ENCODE assay signal across 27 cellular contexts in the genomic region with DNA sequence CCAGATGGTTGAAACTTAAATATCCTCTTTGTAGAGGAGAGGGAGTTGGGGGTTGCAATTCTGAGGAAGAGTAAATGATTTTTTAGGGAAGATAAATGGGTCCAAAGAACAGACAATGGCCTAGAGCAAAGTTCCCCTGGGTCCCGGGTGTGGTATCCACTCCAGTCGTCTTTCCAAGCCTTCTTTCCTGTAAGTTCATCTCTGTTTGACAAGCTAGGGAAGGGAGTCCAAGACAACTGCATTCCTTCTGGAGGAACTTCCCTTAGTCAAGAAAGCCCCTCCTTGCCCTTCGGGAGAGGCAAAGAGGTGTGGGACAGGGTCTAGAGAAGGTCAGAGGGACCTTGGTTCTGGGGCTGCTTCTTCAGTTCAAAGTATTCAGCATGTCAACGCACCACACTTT. TPM values are rescaled to one million over a fixed set of nuclear protein-coding genes. Genes with fewer than 3 reads are reported as not detected.
A peak's percentile ranks its signal among the peaks of the same experiment; 100 is the strongest.
DNase-seq lines count a peak whose midpoint lies in the region; ATAC-seq and TF ChIP-seq lines count a peak whose summit lies in the region.
"Had no signal": no experiment of that assay in that cellular context is flagged by ENCODE, and none has a peak within 500 bp of the region (broad histone marks: within the 10 kb centered on the region; RNA-seq: fewer than 3 reads in every experiment).

No MANE protein-coding gene starts in this region.

- DNase-seq in coronary artery (ENCODE audit: low spot score) (peak; percentile 52), ecto neural progenitor cell (ENCODE audit: low spot score) (peak; percentile 21), osteocyte (ENCODE audit: extremely low spot score, unreplicated experiment) (peak; percentile 42), MCF 10A (ENCODE audit: unreplicated experiment) (no peak), anterior cingulate cortex (lab: John Stamatoyannopoulos, UW) (no peak)
- DNase-seq: 8988T; ACHN; BE2C; C1 segment of cervical spinal cord; CD4-positive, alpha-beta memory T cell; CD4-positive, CD25-positive, alpha-beta regulatory T cell; CD8-positive, alpha-beta memory T cell; COR-L47; DMS 273 treated with DMSO at 0.1 percent for 48 hours; DMS153; DMS53; DMS79; DND-41; EL; GDM1 had no signal

- no peak for ATAC-seq in GM18505 (IDR thresholded peaks at IDR 0.05; ENCODE audit: unreplicated experiment)
- ATAC-seq: GM12878 had no signal

- H3K4me3 ChIP-seq in coronary artery = no peak overlapping the region
- H3K4me3 ChIP-seq: BLaER1, GM12878 had no signal

- CTCF ChIA-PET in MCF 10A (lab: Yijun Ruan, JAX) = interaction anchor here (1.5 kb wide), 1 partner anchor 75 kb away, joined by 4 read pairs; no protein-coding TSS in a partner anchor

- H3K36me3 Mint-ChIP-seq in osteocyte (ENCODE audit: unreplicated experiment) (no peaks in the 10 kb centered on the region), MCF 10A (ENCODE audit: insufficient read depth, unreplicated experiment) (no peaks in the 10 kb centered on the region)
- H3K36me3 Mint-ChIP-seq: CD14-positive monocyte; CD4-positive, CD25-positive, alpha-beta regulatory T cell had no signal

- H3K27me3 Mint-ChIP-seq in osteocyte (ENCODE audit: unreplicated experiment) (peaks cover 12% of the 10 kb centered on the region), MCF 10A (ENCODE audit: insufficient read depth, unreplicated experiment) (peaks cover 59% of the 10 kb centered on the region)

- H3K4me3 Mint-ChIP-seq in osteocyte (ENCODE audit: unreplicated experiment) (no peak overlapping the region), MCF 10A (ENCODE audit: unreplicated experiment) (no peak overlapping the region)
- H3K4me3 Mint-ChIP-seq: CD14-positive monocyte; CD4-positive, alpha-beta memory T cell; CD8-positive, alpha-beta memory T cell had no signal

- intact Hi-C loops in MCF 10A (cut with micrococcal nuclease) = no loop called here

- POLR2A ChIA-PET in MCF 10A (lab: Yijun Ruan, JAX) = no interaction called here

- H3K27ac Mint-ChIP-seq in osteocyte (ENCODE audit: unreplicated experiment) (no peak overlapping the region), MCF 10A (ENCODE audit: low read depth, unreplicated experiment) (no peak overlapping the region)
- H3K27ac Mint-ChIP-seq: CD4-positive, alpha-beta memory T cell; CD4-positive, CD25-positive, alpha-beta regulatory T cell; CD8-positive, alpha-beta memory T cell had no signal

- no peak for TF ChIP-seq POLR2A in GM18505 (IDR thresholded peaks at IDR 0.05; ENCODE audit: borderline replicate concordance, extremely low read depth, insufficient read depth, insufficient read length)

- H3K27ac ChIP-seq in coronary artery = no peak overlapping the region
- H3K27ac ChIP-seq: BLaER1 had no signal

- TF ChIP-seq CTCF in coronary artery (IDR thresholded peaks at IDR 0.05) = no peak
- TF ChIP-seq CTCF in osteocyte (IDR thresholded peaks at IDR 0.05) = no peak
- TF ChIP-seq CTCF in MCF 10A (IDR thresholded peaks at IDR 0.05; ENCODE audit: unreplicated experiment) = no peak

- no peaks in the 10 kb centered on the region for H3K9me3 Mint-ChIP-seq in osteocyte (ENCODE audit: unreplicated experiment)
- no peaks in the 10 kb centered on the region for H3K9me3 Mint-ChIP-seq in MCF 10A (ENCODE audit: unreplicated experiment)

- BruUV-seq in MCF 10A (replicated peaks; lab: Mats Ljungman, UMichigan) = no TSS peak

- H3K4me1 Mint-ChIP-seq in osteocyte (ENCODE audit: unreplicated experiment) = no peaks in the 10 kb centered on the region
- peaks cover 6% of the 10 kb centered on the region for H3K4me1 Mint-ChIP-seq in MCF 10A (ENCODE audit: insufficient read depth, unreplicated experiment)

RNA-seq across cellular contexts. Expression of a gene that starts 33.4 kb away (rescaled TPM):
- total RNA-seq in osteocyte (not detected in 2 replicates), MCF 10A (2022) (not detected in 2 replicates)
- total RNA-seq: A673; CD4-positive, alpha-beta memory T cell; CD4-positive, CD25-positive, alpha-beta regulatory T cell; CD8-positive, alpha-beta memory T cell; Daoy; G401; GM12878 had no signal

Comparison
In these comparisons a context has a peak if more than half of its experiments do, and no peak if none do; other contexts are left out.
1. DNase-seq: peak in coronary artery (single experiment), ecto neural progenitor cell (single experiment) and osteocyte (single experiment); none in MCF 10A (single experiment) and anterior cingulate cortex (0 of 58).